1 cellular context compared by ENCODE assay signal in the genomic region with DNA sequence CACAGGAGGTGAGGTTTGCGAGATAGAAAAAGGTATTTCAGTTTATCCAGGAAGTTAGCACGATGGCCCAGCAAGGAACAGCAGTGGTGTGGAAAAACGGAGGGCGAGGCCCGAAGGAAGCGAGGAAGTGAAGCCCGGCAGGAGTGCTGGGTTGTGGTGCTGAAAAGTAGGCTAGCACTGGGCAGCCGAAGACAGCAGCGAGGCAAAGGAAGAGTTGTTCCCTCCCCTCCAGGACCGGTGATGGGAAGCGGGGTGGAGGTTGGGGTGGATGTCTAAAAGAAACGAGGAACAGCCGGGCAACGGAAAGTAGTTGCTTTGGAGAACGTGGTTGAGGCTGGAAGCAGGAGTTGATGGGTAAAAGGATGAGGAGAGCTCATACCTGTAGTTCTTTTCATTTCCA.
TF ChIP-seq lines count a peak whose summit lies in the region.

No MANE protein-coding gene starts in this region.

TF ChIP-seq in WTC11, 78 proteins besides CTCF, POLR2A, EP300 and RAD21 (continued from another document):
- TF ChIP-seq, protein P1, sequence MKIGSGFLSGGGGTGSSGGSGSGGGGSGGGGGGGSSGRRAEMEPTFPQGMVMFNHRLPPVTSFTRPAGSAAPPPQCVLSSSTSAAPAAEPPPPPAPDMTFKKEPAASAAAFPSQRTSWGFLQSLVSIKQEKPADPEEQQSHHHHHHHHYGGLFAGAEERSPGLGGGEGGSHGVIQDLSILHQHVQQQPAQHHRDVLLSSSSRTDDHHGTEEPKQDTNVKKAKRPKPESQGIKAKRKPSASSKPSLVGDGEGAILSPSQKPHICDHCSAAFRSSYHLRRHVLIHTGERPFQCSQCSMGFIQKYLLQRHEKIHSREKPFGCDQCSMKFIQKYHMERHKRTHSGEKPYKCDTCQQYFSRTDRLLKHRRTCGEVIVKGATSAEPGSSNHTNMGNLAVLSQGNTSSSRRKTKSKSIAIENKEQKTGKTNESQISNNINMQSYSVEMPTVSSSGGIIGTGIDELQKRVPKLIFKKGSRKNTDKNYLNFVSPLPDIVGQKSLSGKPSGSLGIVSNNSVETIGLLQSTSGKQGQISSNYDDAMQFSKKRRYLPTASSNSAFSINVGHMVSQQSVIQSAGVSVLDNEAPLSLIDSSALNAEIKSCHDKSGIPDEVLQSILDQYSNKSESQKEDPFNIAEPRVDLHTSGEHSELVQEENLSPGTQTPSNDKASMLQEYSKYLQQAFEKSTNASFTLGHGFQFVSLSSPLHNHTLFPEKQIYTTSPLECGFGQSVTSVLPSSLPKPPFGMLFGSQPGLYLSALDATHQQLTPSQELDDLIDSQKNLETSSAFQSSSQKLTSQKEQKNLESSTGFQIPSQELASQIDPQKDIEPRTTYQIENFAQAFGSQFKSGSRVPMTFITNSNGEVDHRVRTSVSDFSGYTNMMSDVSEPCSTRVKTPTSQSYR (CRISPR knock-in tag; IDR thresholded peaks at IDR 0.05), result no peak
TF ChIP-seq in WTC11: peak in this region for 0.
